In the genomic region with DNA sequence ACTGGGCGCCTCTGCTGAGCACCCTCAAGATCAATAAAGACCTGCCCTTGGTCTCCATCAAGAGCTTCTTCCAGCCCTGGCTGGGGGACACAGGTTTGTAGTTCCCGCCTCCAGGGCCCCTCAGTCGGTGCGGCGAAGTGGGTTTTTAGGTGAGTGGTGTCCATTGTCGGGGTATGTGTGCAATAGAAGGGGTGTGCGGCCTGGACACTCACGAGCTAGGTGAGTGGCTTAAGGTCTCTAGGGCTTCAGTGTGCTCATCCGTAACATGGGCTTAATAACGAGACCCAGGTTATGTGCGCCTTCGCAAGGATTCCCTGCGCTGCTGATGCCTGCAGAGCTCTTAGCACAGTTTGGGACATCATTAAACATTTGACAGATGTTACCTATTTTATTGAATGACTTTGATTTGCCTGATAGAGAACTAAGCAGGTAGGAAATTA, we compare ENCODE assay signal across 8 cellular contexts. TPM values are rescaled to one million over a fixed set of nuclear protein-coding genes. Genes with fewer than 3 reads are reported as not detected.
DNase-seq lines count a peak whose midpoint lies in the region; ATAC-seq and TF ChIP-seq lines count a peak whose summit lies in the region.

No MANE protein-coding gene starts in this region.

- H3K4me1 Mint-ChIP-seq in activated naive CD4-positive, alpha-beta T cell treated with anti-CD3 and anti-CD28 coated beads, Interleukin-2, amount 50 U/mL, for 24 hours = peaks cover 41% of the 10 kb centered on the region
- H3K4me1 Mint-ChIP-seq in endodermal cell (peaks cover 12% of the 10 kb centered on the region), natural killer cell (peaks cover 49 to 54% of the 10 kb centered on the region in 2 donors)

- H3K9me2 ChIP-seq in OCI-LY7 (ENCODE audit: insufficient read depth, low read length) = no peaks in the 10 kb centered on the region

- no peak for DNase-seq in activated naive CD4-positive, alpha-beta T cell treated with Interleukin-2 at 50 U/mL for 16 hours
- DNase-seq in OCI-LY7 (ENCODE audit: low spot score) (peak; percentile 32), endodermal cell (no peak), natural killer cell (no peak), NCI-H1092 (lab: John Stamatoyannopoulos, UW) (no peak), globus pallidus (ENCODE audit: low spot score) (no peak)

- no peaks in the 10 kb centered on the region for H3K9me3 ChIP-seq in OCI-LY7 (ENCODE audit: low read length)
- H3K9me3 ChIP-seq in endodermal cell (ENCODE audit: control insufficient read depth, low read length) = no peaks in the 10 kb centered on the region

- TF ChIP-seq CTCF in OCI-LY7 (conservative IDR thresholded peaks at IDR 0.05; ENCODE audit: low read length) (no peak), endodermal cell (conservative IDR thresholded peaks at IDR 0.05) (no peak), natural killer cell (IDR thresholded peaks at IDR 0.05) (no peak)

- WGBS in endodermal cell (ENCODE audit: insufficient coverage in 1 of 2, insufficient read length in 1 of 2), 2 experiments = 4 to 5% methylated on average over 8 to 13 of the region's 13 CpGs

- peak overlapping the region; percentile 53 for H2AFZ ChIP-seq in OCI-LY7 (ENCODE audit: low read length)

- no peaks in the 10 kb centered on the region for H3K9me3 Mint-ChIP-seq in activated naive CD4-positive, alpha-beta T cell treated with anti-CD3 and anti-CD28 coated beads, Interleukin-2, amount 50 U/mL, for 24 hours
- H3K9me3 Mint-ChIP-seq in endodermal cell = no peaks in the 10 kb centered on the region
- H3K9me3 Mint-ChIP-seq in natural killer cell = no peaks in the 10 kb centered on the region

- H3K27ac Mint-ChIP-seq in activated naive CD4-positive, alpha-beta T cell treated with anti-CD3 and anti-CD28 coated beads, Interleukin-2, amount 50 U/mL, for 24 hours = peak overlapping the region; percentile 41
- H3K27ac Mint-ChIP-seq in endodermal cell (peak overlapping the region; percentile 90), natural killer cell (peak overlapping the region in 1 of 2 donors; percentile 98)

- peak overlapping the region; percentile 81 for H3K9ac ChIP-seq in endodermal cell (ENCODE audit: extremely low read depth, low read length, poor library complexity, severe bottlenecking)

- peaks cover 12% of the 10 kb centered on the region for H3K36me3 Mint-ChIP-seq in activated naive CD4-positive, alpha-beta T cell treated with anti-CD3 and anti-CD28 coated beads, Interleukin-2, amount 50 U/mL, for 24 hours
- H3K36me3 Mint-ChIP-seq in endodermal cell (ENCODE audit: low read depth) (peaks cover 18% of the 10 kb centered on the region), natural killer cell (peaks cover 7% of the 10 kb centered on the region)

- peaks cover 41% of the 10 kb centered on the region for H3K79me2 ChIP-seq in OCI-LY7 (ENCODE audit: insufficient read depth, low read depth, low read length)

- H3K4me3 Mint-ChIP-seq in activated naive CD4-positive, alpha-beta T cell treated with anti-CD3 and anti-CD28 coated beads, Interleukin-2, amount 50 U/mL, for 24 hours = no peak overlapping the region
- peak overlapping the region; percentile 92 for H3K4me3 Mint-ChIP-seq in endodermal cell
- peak overlapping the region; percentile 91 for H3K4me3 Mint-ChIP-seq in natural killer cell

- H3K36me3 ChIP-seq in OCI-LY7 (ENCODE audit: insufficient read depth, low read length) (peaks cover 26% of the 10 kb centered on the region), endodermal cell (ENCODE audit: control insufficient read depth, insufficient read depth, low read length) (peaks cover 17% of the 10 kb centered on the region)

- CTCF ChIA-PET in OCI-LY7 (lab: Charles Lee; ENCODE audit: unreplicated experiment) = interaction anchor here (1.1 kb wide), 1 partner anchor 19 kb away, joined by 4 read pairs; no protein-coding TSS in a partner anchor

- H4K20me1 ChIP-seq in OCI-LY7 (ENCODE audit: insufficient read depth, low read length) = peaks cover 9% of the 10 kb centered on the region; the same call in 1 of the 2 replicates

- peak overlapping the region; percentile 56 for H3K27ac ChIP-seq in OCI-LY7 (ENCODE audit: low read depth, low read length, poor library complexity, severe bottlenecking)
- H3K27ac ChIP-seq in endodermal cell (ENCODE audit: low read depth, low read length) = no peak overlapping the region

- no peaks in the 10 kb centered on the region for H3K27me3 ChIP-seq in endodermal cell (ENCODE audit: control insufficient read depth, insufficient read depth, low read length, poor library complexity, severe bottlenecking)

- ATAC-seq in HG02970 (IDR thresholded peaks at IDR 0.05; ENCODE audit: low FRiP score, unreplicated experiment) = peak; percentile 1
- ATAC-seq in natural killer cell = peak in 1 of 3 donors; percentile 0

- intact Hi-C loops in OCI-LY7 (cut with micrococcal nuclease; ENCODE audit: unreplicated experiment) = loop anchor here (1.0 to 10.0 kb wide), 5 partner anchors 35 to 1062 kb away; a partner anchor contains a TSS
- intact Hi-C loops in natural killer cell (cut with micrococcal nuclease) = loop anchor here (1.0 kb wide), 1 partner anchor 26 kb away; no protein-coding TSS in a partner anchor

- no peaks in the 10 kb centered on the region for H3K27me3 Mint-ChIP-seq in activated naive CD4-positive, alpha-beta T cell treated with anti-CD3 and anti-CD28 coated beads, Interleukin-2, amount 50 U/mL, for 24 hours
- H3K27me3 Mint-ChIP-seq in endodermal cell (ENCODE audit: insufficient read depth) = no peaks in the 10 kb centered on the region
- no peaks in the 10 kb centered on the region for H3K27me3 Mint-ChIP-seq in natural killer cell (ENCODE audit: low read depth in 2 of 2)

- H3K4me2 ChIP-seq in OCI-LY7 (ENCODE audit: low read length) = peak overlapping the region; percentile 74

- POLR2A ChIA-PET in OCI-LY7 (lab: Charles Lee) = interaction anchor here (0.7 to 5.1 kb wide), 10 partner anchors 11 to 203 kb away, joined by 3 to 18 read pairs (median 5); a partner anchor contains a TSS

- H3K4me3 ChIP-seq in OCI-LY7 (ENCODE audit: low read depth, low read length, poor library complexity, severe bottlenecking) = peak overlapping the region; percentile 83
- peak overlapping the region; percentile 89 for H3K4me3 ChIP-seq in endodermal cell (ENCODE audit: low read length)

- H3K4me1 ChIP-seq in OCI-LY7 (ENCODE audit: insufficient read depth, low read length, poor library complexity, severe bottlenecking) (peaks cover 33% of the 10 kb centered on the region), endodermal cell (ENCODE audit: control insufficient read depth, insufficient read depth, low read length) (peaks cover 3% of the 10 kb centered on the region)

- BruUV-seq in OCI-LY7 (replicated peaks; lab: Mats Ljungman, UMichigan) = no TSS peak

RNA-seq across cellular contexts. Expression of a gene that starts 0.7 kb away (rescaled TPM):
- total RNA-seq in OCI-LY7 (2014; rRNA removed; shearing (Covaris generic)) = 59.3 and 65.1 TPM in 2 replicates
- total RNA-seq in OCI-LY7 (2022) (49.5 and 58.0 TPM in 2 replicates), endodermal cell (10 to 100 TPM; 52.8 to 71.6 TPM), natural killer cell (100 to 1,000 TPM; 204 to 304 (median 253) TPM)
- polyA plus RNA-seq in endodermal cell (2013, experiment 1 of 2) = 58.3 TPM
- polyA plus RNA-seq in endodermal cell (2013, experiment 2 of 2) = 54.8 TPM
